In the genomic region with DNA sequence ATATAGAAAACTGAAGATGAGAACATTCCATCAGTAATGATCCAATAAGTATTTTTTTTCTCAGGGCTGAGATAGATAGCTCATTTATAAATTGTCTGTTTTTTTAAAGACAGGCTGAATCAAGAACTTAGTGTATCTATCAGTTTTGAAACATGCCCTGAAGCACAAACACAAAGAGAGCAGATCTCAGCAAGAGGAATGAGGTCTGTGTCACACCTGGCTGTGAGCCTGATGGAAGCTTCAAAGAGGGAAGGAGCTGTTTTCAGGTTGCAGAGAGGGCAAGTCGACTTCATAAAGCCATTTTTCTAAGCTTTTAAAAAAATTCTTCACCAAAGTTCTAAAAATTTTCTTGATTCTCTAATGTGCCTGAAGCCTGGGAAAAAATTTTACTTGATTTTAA, we compare ENCODE assay signal across 22 cellular contexts.
DNase-seq lines count a peak whose midpoint lies in the region; ATAC-seq and TF ChIP-seq lines count a peak whose summit lies in the region.
"Had no signal": no experiment of that assay in that cellular context is flagged by ENCODE, and none has a peak within 500 bp of the region (broad histone marks: within the 10 kb centered on the region; RNA-seq: fewer than 3 reads in every experiment).

No MANE protein-coding gene starts in this region.

- peak; percentile 1 for DNase-seq in NCI-H146 (lab: John Stamatoyannopoulos, UW)
- DNase-seq in NCI-H146 treated with DMSO at 0.1 percent for 48 hours (lab: John Stamatoyannopoulos, UW; ENCODE audit: unreplicated experiment): no peak
- peak; percentile 19 for DNase-seq in adipocyte (ENCODE audit: low read depth)
- peak; percentile 37 to 69 for DNase-seq in foreskin fibroblast
- peak; percentile 19 to 63 for DNase-seq in uterus
- no peak for DNase-seq in COR-L47 (lab: John Stamatoyannopoulos, UW)
- DNase-seq in nucleus accumbens (lab: John Stamatoyannopoulos, UW): no peak
- DNase-seq: activated naive CD4-positive, alpha-beta T cell treated with anti-CD3 and anti-CD28 coated beads, Interleukin-2, amount 50 U/mL, for 16 hours; activated T-cell treated with anti-CD3 and anti-CD28 coated beads, Interleukin-2, amount 50 U/mL, for 48 hours; C1 segment of cervical spinal cord; heart left ventricle; immature natural killer cell; natural killer cell; NCI-H1436; posterior cingulate gyrus; stimulated activated CD4-positive, alpha-beta T cell treated with anti-CD3 and anti-CD28 coated beads, Interleukin-4, amount 100 ng/mL, for 1 hour had no signal

- TF ChIP-seq CTCF in foreskin fibroblast (IDR thresholded peaks at IDR 0.05; ENCODE audit: low read depth, low read length) (no peak), uterus (IDR thresholded peaks at IDR 0.05) (no peak)

- H3K9me3 ChIP-seq in adipocyte (ENCODE audit: control insufficient read depth, low read length): peaks cover 5% of the 10 kb centered on the region
- peaks cover 0 to 9% of the 10 kb centered on the region in 2 donors for H3K9me3 ChIP-seq in uterus

- no peak for ATAC-seq in GM18505 (IDR thresholded peaks at IDR 0.05; ENCODE audit: unreplicated experiment)
- ATAC-seq: activated CD4-positive, CD25-positive, alpha-beta regulatory T cell treated with anti-CD3 and anti-CD28 coated beads, Interleukin-2, amount 50 U/mL, for 24 hours; GM23338; heart left ventricle; natural killer cell; Right ventricle myocardium inferior had no signal

- no peak overlapping the region for H3K9ac ChIP-seq in adipocyte (ENCODE audit: low read length)

- no peaks in the 10 kb centered on the region for H3K4me1 ChIP-seq in adipocyte (ENCODE audit: control insufficient read depth, insufficient read depth, low read length)
- no peaks in the 10 kb centered on the region for H3K4me1 ChIP-seq in uterus
- H3K4me1 ChIP-seq: heart left ventricle had no signal

- intact Hi-C loops in uterus (cut with DNase I; ENCODE audit: low total_unique reads): no loop called here

- H3K4me3 ChIP-seq in adipocyte (ENCODE audit: low read length) (no peak overlapping the region), foreskin fibroblast (ENCODE audit: low read depth in 1 of 2, low read length in 2 of 2) (no peak overlapping the region), uterus (no peak overlapping the region)
- H3K4me3 ChIP-seq: GM23338, heart left ventricle, skin epidermis had no signal

- H3K27ac ChIP-seq in uterus: no peak overlapping the region
- H3K27ac ChIP-seq: 22Rv1, heart left ventricle, skin epidermis had no signal

- no peak for TF ChIP-seq POLR2A in uterus (IDR thresholded peaks at IDR 0.05)
- no peak for TF ChIP-seq POLR2A in GM18505 (IDR thresholded peaks at IDR 0.05; ENCODE audit: borderline replicate concordance, extremely low read depth, insufficient read depth, insufficient read length)

- H3K27me3 ChIP-seq in adipocyte (replicated peaks; ENCODE audit: control insufficient read depth, insufficient read depth, low read length): no peaks in the 10 kb centered on the region
- H3K27me3 ChIP-seq in uterus: no peaks in the 10 kb centered on the region
- H3K27me3 ChIP-seq: heart left ventricle had no signal

- H3K36me3 ChIP-seq in adipocyte (ENCODE audit: control insufficient read depth, insufficient read depth, low read length, severe bottlenecking) (no peaks in the 10 kb centered on the region), uterus (no peaks in the 10 kb centered on the region)
- H3K36me3 ChIP-seq: heart left ventricle had no signal

Comparison
In these comparisons a context has a peak if more than half of its experiments do, and no peak if none do; other contexts are left out.
1. DNase-seq: peak in NCI-H146 (single experiment), adipocyte (single experiment), foreskin fibroblast (2 of 2) and uterus (2 of 2); none in NCI-H146 treated with DMSO at 0.1 percent for 48 hours (single experiment), COR-L47 (single experiment) and nucleus accumbens (0 of 56).